In the genomic region with DNA sequence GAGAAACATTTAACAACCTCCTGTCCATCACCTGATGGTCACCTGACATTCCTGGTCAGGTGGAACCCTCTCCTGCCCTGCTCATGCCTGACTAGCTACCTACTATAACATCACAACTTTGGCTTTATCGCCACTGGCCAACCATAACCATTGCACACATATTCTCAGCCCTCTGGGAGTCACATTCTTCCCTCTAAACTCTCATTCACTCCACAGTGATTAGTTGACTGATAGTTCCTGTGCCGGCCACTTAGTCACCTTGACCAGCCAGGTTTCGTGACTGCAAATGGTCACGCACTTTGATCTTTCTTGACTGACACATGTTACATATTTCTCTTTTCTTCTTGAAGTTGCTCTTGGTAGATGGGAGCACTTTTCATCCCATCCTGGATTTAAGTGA, we compare ENCODE assay signal across 14 cellular contexts.
"Had no signal": no experiment of that assay in that cellular context is flagged by ENCODE, and none has a peak within 500 bp of the region (broad histone marks: within the 10 kb centered on the region; RNA-seq: fewer than 3 reads in every experiment).

No MANE protein-coding gene starts in this region.

- H3K36me3 ChIP-seq: right atrium auricular region, transverse colon had no signal

- H3K27ac Mint-ChIP-seq: activated naive CD8-positive, alpha-beta T cell treated with anti-CD3 and anti-CD28 coated beads, Interleukin-2, amount 10 ng/mL, durations not matched to agents 7 days and 5 days; endodermal cell had no signal

- DNase-seq: activated naive CD4-positive, alpha-beta T cell; activated naive CD8-positive, alpha-beta T cell treated with anti-CD3 and anti-CD28 coated beads, Interleukin-2, amount 10 ng/mL, durations not matched to agents 7 days and 5 days; cerebellar nuclear complex; dermis blood vessel endothelial cell; endodermal cell; hippocampal formation; left cardiac atrium; stimulated activated CD4-positive, alpha-beta T cell treated with anti-CD3 and anti-CD28 coated beads, Interleukin-15, amount 100 ng/mL, for 24 hours; stimulated activated CD4-positive, alpha-beta T cell treated with anti-CD3 and anti-CD28 coated beads, Interleukin-4, amount 100 ng/mL, for 24 hours; stimulated activated naive CD4-positive, alpha-beta T cell; transverse colon had no signal

- H3K27ac ChIP-seq: right atrium auricular region, transverse colon had no signal

- H3K4me1 Mint-ChIP-seq: activated naive CD8-positive, alpha-beta T cell treated with anti-CD3 and anti-CD28 coated beads, Interleukin-2, amount 10 ng/mL, durations not matched to agents 7 days and 5 days had no signal

- H3K4me3 Mint-ChIP-seq: activated naive CD8-positive, alpha-beta T cell treated with anti-CD3 and anti-CD28 coated beads, Interleukin-2, amount 10 ng/mL, durations not matched to agents 7 days and 5 days; endodermal cell had no signal

- H3K9me3 ChIP-seq: right atrium auricular region, transverse colon had no signal

- H3K9me3 Mint-ChIP-seq: activated naive CD8-positive, alpha-beta T cell treated with anti-CD3 and anti-CD28 coated beads, Interleukin-2, amount 10 ng/mL, durations not matched to agents 7 days and 5 days; endodermal cell had no signal

- H3K36me3 Mint-ChIP-seq: naive thymus-derived CD4-positive, alpha-beta T cell had no signal

- H3K4me1 ChIP-seq: right atrium auricular region had no signal

- H3K27me3 Mint-ChIP-seq: activated naive CD8-positive, alpha-beta T cell treated with anti-CD3 and anti-CD28 coated beads, Interleukin-2, amount 10 ng/mL, durations not matched to agents 7 days and 5 days; naive thymus-derived CD4-positive, alpha-beta T cell had no signal

- H3K4me3 ChIP-seq: lung, right atrium auricular region, transverse colon had no signal

- H3K27me3 ChIP-seq: right atrium auricular region, transverse colon had no signal
